9 cellular contexts compared by ENCODE assay signal in genomic region chr9:125749287-125749935, GRCh38. TPM values are rescaled to one million over a fixed set of nuclear protein-coding genes. Genes with fewer than 3 reads are reported as not detected.
A peak's percentile ranks its signal among the peaks of the same experiment; 100 is the strongest.
DNase-seq lines count a peak whose midpoint lies in the region; ATAC-seq and TF ChIP-seq lines count a peak whose summit lies in the region.
"Had no signal": no experiment of that assay in that cellular context is flagged by ENCODE, and none has a peak within 500 bp of the region (broad histone marks: within the 10 kb centered on the region; RNA-seq: fewer than 3 reads in every experiment).

No MANE protein-coding gene starts in this region.

- DNase-seq in GM06990 (ENCODE audit: extremely low read depth, insufficient read length), result no peak
- no peak for DNase-seq in NT2/D1 (ENCODE audit: low read depth, low spot score)
- no peak for DNase-seq in epithelial cell of proximal tubule (ENCODE audit: low read depth)
- DNase-seq in activated effector memory CD4-positive, alpha-beta T cell treated with anti-CD3 and anti-CD28 coated beads, Interleukin-2, amount 50 U/mL, for 16 hours, result no peak
- DNase-seq in central memory CD4-positive, alpha-beta T cell, result no peak
- DNase-seq: occipital lobe had no signal

- H3K4me2 ChIP-seq in parathyroid adenoma (ENCODE audit: low read length), result peak overlapping the region; percentile 80

- H3K27me3 ChIP-seq in GM06990 (replicated peaks; ENCODE audit: control insufficient read depth, insufficient read depth, low read length), result no peaks in the 10 kb centered on the region
- H3K27me3 ChIP-seq in NT2/D1 (ENCODE audit: insufficient read depth, insufficient read length), result peaks cover 4% of the 10 kb centered on the region
- H3K27me3 ChIP-seq in parathyroid adenoma (ENCODE audit: control insufficient read depth, insufficient read depth, low read length), result no peaks in the 10 kb centered on the region

- peak overlapping the region; percentile 93 for H3K27ac ChIP-seq in parathyroid adenoma

- peak overlapping the region; percentile 95 for H3K4me3 ChIP-seq in GM06990 (replicated peaks; ENCODE audit: low read depth, low read length)
- H3K4me3 ChIP-seq in NT2/D1 (ENCODE audit: insufficient read length, low read depth), result peak overlapping the region; percentile 93
- H3K4me3 ChIP-seq in epithelial cell of proximal tubule (ENCODE audit: low read depth, low read length), result peak overlapping the region; percentile 87
- H3K4me3 ChIP-seq in parathyroid adenoma (ENCODE audit: low read depth, low read length), result peak overlapping the region; percentile 94

- H2AFZ ChIP-seq in parathyroid adenoma, result no peak overlapping the region

- no peak for ATAC-seq in HG03139 (IDR thresholded peaks at IDR 0.05; ENCODE audit: unreplicated experiment)
- no peak for ATAC-seq in HG03520 (IDR thresholded peaks at IDR 0.05; ENCODE audit: unreplicated experiment)

- peak overlapping the region; percentile 91 for H3K9ac ChIP-seq in NT2/D1 (ENCODE audit: insufficient read length, low read depth)
- H3K9ac ChIP-seq in parathyroid adenoma, result no peak overlapping the region

- H3K9me3 ChIP-seq in NT2/D1 (ENCODE audit: insufficient read depth, low read length), result no peaks in the 10 kb centered on the region
- no peaks in the 10 kb centered on the region for H3K9me3 ChIP-seq in parathyroid adenoma (ENCODE audit: control insufficient read depth, low read length)

- H3K4me1 ChIP-seq in NT2/D1 (ENCODE audit: insufficient read depth, insufficient read length) (no peaks in the 10 kb centered on the region), parathyroid adenoma (peaks cover 3% of the 10 kb centered on the region)

- no peak for TF ChIP-seq CTCF in GM06990 (IDR thresholded peaks at IDR 0.05; ENCODE audit: insufficient read depth, low read length, poor library complexity, severe bottlenecking)
- TF ChIP-seq CTCF in epithelial cell of proximal tubule (conservative IDR thresholded peaks at IDR 0.05; ENCODE audit: low read depth, low read length), result no peak
- no peak for TF ChIP-seq CTCF in parathyroid adenoma (IDR thresholded peaks at IDR 0.05)

- H3K36me3 ChIP-seq in GM06990 (ENCODE audit: control insufficient read depth, insufficient read depth, low read length), result no peaks in the 10 kb centered on the region; the same call in 1 of the 2 replicates
- peaks cover 24% of the 10 kb centered on the region for H3K36me3 ChIP-seq in NT2/D1 (ENCODE audit: insufficient read depth, insufficient read length, low read length)
- H3K36me3 ChIP-seq in parathyroid adenoma (ENCODE audit: control insufficient read depth, insufficient read depth, low read length), result peaks cover 11% of the 10 kb centered on the region

- peaks cover 22% of the 10 kb centered on the region for H3K79me2 ChIP-seq in parathyroid adenoma

RNA-seq across cellular contexts. Expression of gene PBX3, which starts 2.2 kb away (rescaled TPM):
- 11.0 and 20.3 TPM in 2 replicates for total RNA-seq in epithelial cell of proximal tubule

RNA-seq across cellular contexts. Expression of gene MAPKAP1, which starts 42.4 kb away (rescaled TPM):
- total RNA-seq in epithelial cell of proximal tubule, result 97.7 and 100 TPM in 2 replicates
